In genomic region chr5:175460560-175460959, GRCh38 we compare ENCODE assay signal across 34 cellular contexts. TPM values are rescaled to one million over a fixed set of nuclear protein-coding genes. Genes with fewer than 3 reads are reported as not detected.
"Had no signal": no experiment of that assay in that cellular context is flagged by ENCODE, and none has a peak within 500 bp of the region (broad histone marks: within the 10 kb centered on the region; RNA-seq: fewer than 3 reads in every experiment).

No MANE protein-coding gene starts in this region.

- H3K27ac Mint-ChIP-seq: activated B cell treated with CpG ODN at 0.5 μM for 24 hours; activated CD4-positive, alpha-beta memory T cell treated with anti-CD3 and anti-CD28 coated beads for 36 hours; activated CD4-positive, alpha-beta T cell treated with anti-CD3 and anti-CD28 coated beads, Interleukin-2, amount 10 ng/mL, durations not matched to agents 24 days and 14 days; activated CD8-positive, alpha-beta T cell treated with anti-CD3 and anti-CD28 coated beads for 36 hours; activated naive CD4-positive, alpha-beta T cell treated with anti-CD3 and anti-CD28 coated beads for 36 hours; activated naive CD4-positive, alpha-beta T cell treated with anti-CD3 and anti-CD28 coated beads, Interleukin-2, amount 50 U/mL, for 72 hours; activated naive CD8-positive, alpha-beta T cell treated with anti-CD3 and anti-CD28 coated beads for 36 hours; activated T-cell treated with anti-CD3 and anti-CD28 coated beads, Interleukin-2, amount 50 U/mL, for 72 hours; activated T-helper 1 cell treated with anti-CD3 and anti-CD28 coated beads, Interleukin-12 subunit alpha, Interleukin-12 subunit beta, Interleukin-2, Interleukin-4 antibody, amounts not matched to agents 30 ng/mL and 10 ng/mL and 1 ng/mL, durations not matched to agents 14 hours and 24 hours and 36 hours; activated T-helper 17 cell treated with anti-CD3 and anti-CD28 coated beads, Interleukin-2, amount 50 U/mL, for 72 hours; T-helper 1 cell treated with Interleukin-12 subunit alpha and Interleukin-12 subunit beta and Interleukin-4 antibody, amounts not matched to agents 30 μg/mL and 1 μg/mL, for 36 hours; T-helper 2 cell treated with Interferon-gamma antibody and Interleukin-4, amounts not matched to agents 5 μg/mL and 100 μg/mL, for 36 hours had no signal

- H3K9me3 ChIP-seq: adrenal gland, body of pancreas, breast epithelium had no signal

- H3K27ac ChIP-seq: adrenal gland, body of pancreas, brain microvascular endothelial cell, breast epithelium, VCaP had no signal

- DNase-seq: activated B cell treated with CpG ODN at 0.5 μM for 24 hours; activated CD4-positive, alpha-beta memory T cell treated with anti-CD3 and anti-CD28 coated beads for 36 hours; activated CD4-positive, alpha-beta T cell treated with anti-CD3 and anti-CD28 coated beads for 4 hours; activated CD4-positive, alpha-beta T cell treated with anti-CD3 and anti-CD28 coated beads, Interleukin-2, amount 10 ng/mL, durations not matched to agents 24 days and 14 days; activated CD4-positive, alpha-beta T cell treated with anti-CD3 and anti-CD28 coated beads, Interleukin-2, amount 50 U/mL, for 1 hour; activated CD4-positive, alpha-beta T cell treated with anti-CD3 and anti-CD28 coated beads, Interleukin-2, amount 50 U/mL, for 4 hours; activated CD4-positive, CD25-positive, alpha-beta regulatory T cell treated with anti-CD3 and anti-CD28 coated beads, Interleukin-2, amount 50 U/mL, for 72 hours; activated CD8-positive, alpha-beta memory T cell treated with anti-CD3 and anti-CD28 coated beads, Interleukin-2, amount 50 U/mL, for 4 hours; activated effector memory CD4-positive, alpha-beta T cell treated with anti-CD3 and anti-CD28 coated beads, Interleukin-2, amount 50 U/mL, for 16 hours; activated gamma-delta T cell treated with Interleukin-2 at 50 U/mL for 16 hours; activated naive CD4-positive, alpha-beta T cell; activated naive CD4-positive, alpha-beta T cell treated with anti-CD3 and anti-CD28 coated beads for 36 hours; activated naive CD4-positive, alpha-beta T cell treated with anti-CD3 and anti-CD28 coated beads, Interleukin-2, amount 50 U/mL, for 16 hours; activated naive CD8-positive, alpha-beta T cell treated with anti-CD3 and anti-CD28 coated beads for 36 hours; activated T-cell treated with anti-CD3 and anti-CD28 coated beads for 4 hours; activated T-cell treated with anti-CD3 and anti-CD28 coated beads, Interleukin-2, amount 50 U/mL, for 1 hour; activated T-cell treated with anti-CD3 and anti-CD28 coated beads, Interleukin-2, amount 50 U/mL, for 4 hours; activated T-cell treated with anti-CD3 and anti-CD28 coated beads, Interleukin-2, amount 50 U/mL, for 72 hours; adrenal gland; amniotic stem cell; aorta; body of pancreas; brain microvascular endothelial cell; central memory CD4-positive, alpha-beta T cell; T-helper 9 cell had no signal

- H3K4me3 ChIP-seq: adrenal gland, body of pancreas, breast epithelium had no signal

- H3K36me3 Mint-ChIP-seq: activated CD4-positive, alpha-beta memory T cell treated with anti-CD3 and anti-CD28 coated beads for 36 hours; activated naive CD4-positive, alpha-beta T cell treated with anti-CD3 and anti-CD28 coated beads, Interleukin-2, amount 50 U/mL, for 72 hours; activated naive CD8-positive, alpha-beta T cell treated with anti-CD3 and anti-CD28 coated beads for 36 hours had no signal

- H3K9me3 Mint-ChIP-seq: activated B cell treated with CpG ODN at 0.5 μM for 24 hours; activated CD4-positive, alpha-beta memory T cell treated with anti-CD3 and anti-CD28 coated beads for 36 hours; activated CD4-positive, alpha-beta T cell treated with anti-CD3 and anti-CD28 coated beads, Interleukin-2, amount 10 ng/mL, durations not matched to agents 24 days and 14 days; activated CD8-positive, alpha-beta T cell treated with anti-CD3 and anti-CD28 coated beads for 36 hours; activated naive CD4-positive, alpha-beta T cell treated with anti-CD3 and anti-CD28 coated beads for 36 hours; activated naive CD4-positive, alpha-beta T cell treated with anti-CD3 and anti-CD28 coated beads, Interleukin-2, amount 50 U/mL, for 72 hours; activated naive CD8-positive, alpha-beta T cell treated with anti-CD3 and anti-CD28 coated beads for 36 hours; activated T-cell treated with anti-CD3 and anti-CD28 coated beads, Interleukin-2, amount 50 U/mL, for 4 hours; activated T-cell treated with anti-CD3 and anti-CD28 coated beads, Interleukin-2, amount 50 U/mL, for 72 hours; activated T-helper 1 cell treated with anti-CD3 and anti-CD28 coated beads, Interleukin-12 subunit alpha, Interleukin-12 subunit beta, Interleukin-2, Interleukin-4 antibody, amounts not matched to agents 30 ng/mL and 10 ng/mL and 1 ng/mL, durations not matched to agents 14 hours and 24 hours and 36 hours; activated T-helper 17 cell treated with anti-CD3 and anti-CD28 coated beads, Interleukin-2, amount 50 U/mL, for 72 hours; T-helper 1 cell treated with Interleukin-12 subunit alpha and Interleukin-12 subunit beta and Interleukin-4 antibody, amounts not matched to agents 30 μg/mL and 1 μg/mL, for 36 hours; T-helper 2 cell treated with Interferon-gamma antibody and Interleukin-4, amounts not matched to agents 5 μg/mL and 100 μg/mL, for 36 hours had no signal

- H3K36me3 ChIP-seq: adrenal gland, brain microvascular endothelial cell, breast epithelium had no signal

- H3K27me3 Mint-ChIP-seq: activated CD8-positive, alpha-beta T cell treated with anti-CD3 and anti-CD28 coated beads for 36 hours had no signal

- H3K4me3 Mint-ChIP-seq: activated B cell treated with CpG ODN at 0.5 μM for 24 hours; activated CD4-positive, alpha-beta memory T cell treated with anti-CD3 and anti-CD28 coated beads for 36 hours; activated CD4-positive, alpha-beta T cell treated with anti-CD3 and anti-CD28 coated beads, Interleukin-2, amount 10 ng/mL, durations not matched to agents 24 days and 14 days; activated CD8-positive, alpha-beta T cell treated with anti-CD3 and anti-CD28 coated beads for 36 hours; activated naive CD4-positive, alpha-beta T cell treated with anti-CD3 and anti-CD28 coated beads for 36 hours; activated naive CD8-positive, alpha-beta T cell treated with anti-CD3 and anti-CD28 coated beads for 36 hours; activated T-cell treated with anti-CD3 and anti-CD28 coated beads, Interleukin-2, amount 50 U/mL, for 4 hours; activated T-cell treated with anti-CD3 and anti-CD28 coated beads, Interleukin-2, amount 50 U/mL, for 72 hours; activated T-helper 1 cell treated with anti-CD3 and anti-CD28 coated beads, Interleukin-12 subunit alpha, Interleukin-12 subunit beta, Interleukin-2, Interleukin-4 antibody, amounts not matched to agents 30 ng/mL and 10 ng/mL and 1 ng/mL, durations not matched to agents 14 hours and 24 hours and 36 hours; activated T-helper 17 cell treated with anti-CD3 and anti-CD28 coated beads, Interleukin-2, amount 50 U/mL, for 72 hours; T-helper 1 cell treated with Interleukin-12 subunit alpha and Interleukin-12 subunit beta and Interleukin-4 antibody, amounts not matched to agents 30 μg/mL and 1 μg/mL, for 36 hours; T-helper 2 cell treated with Interferon-gamma antibody and Interleukin-4, amounts not matched to agents 5 μg/mL and 100 μg/mL, for 36 hours had no signal

RNA-seq across cellular contexts. Expression of gene DRD1, which starts 16.6 kb away (rescaled TPM):
- total RNA-seq: activated B cell treated with CpG ODN at 0.5 μM for 24 hours; activated CD4-positive, alpha-beta memory T cell treated with anti-CD3 and anti-CD28 coated beads for 36 hours; activated CD8-positive, alpha-beta memory T cell treated with anti-CD3 and anti-CD28 coated beads for 36 hours; activated CD8-positive, alpha-beta T cell treated with anti-CD3 and anti-CD28 coated beads for 36 hours; activated naive CD4-positive, alpha-beta T cell treated with anti-CD3 and anti-CD28 coated beads for 36 hours; activated naive CD4-positive, alpha-beta T cell treated with anti-CD3 and anti-CD28 coated beads, Interleukin-2, amount 50 U/mL, for 72 hours; activated naive CD8-positive, alpha-beta T cell treated with anti-CD3 and anti-CD28 coated beads for 36 hours; activated T-cell treated with anti-CD3 and anti-CD28 coated beads, Interleukin-2, amount 50 U/mL, for 72 hours; activated T-helper 1 cell treated with anti-CD3 and anti-CD28 coated beads, Interleukin-12 subunit alpha, Interleukin-12 subunit beta, Interleukin-2, Interleukin-4 antibody, amounts not matched to agents 30 ng/mL and 10 ng/mL and 1 ng/mL, durations not matched to agents 14 hours and 24 hours and 36 hours; activated T-helper 17 cell treated with anti-CD3 and anti-CD28 coated beads, Interleukin-2, amount 50 U/mL, for 72 hours; body of pancreas had no signal
